ENCODE assay signal across 22 cellular contexts in the genomic region with DNA sequence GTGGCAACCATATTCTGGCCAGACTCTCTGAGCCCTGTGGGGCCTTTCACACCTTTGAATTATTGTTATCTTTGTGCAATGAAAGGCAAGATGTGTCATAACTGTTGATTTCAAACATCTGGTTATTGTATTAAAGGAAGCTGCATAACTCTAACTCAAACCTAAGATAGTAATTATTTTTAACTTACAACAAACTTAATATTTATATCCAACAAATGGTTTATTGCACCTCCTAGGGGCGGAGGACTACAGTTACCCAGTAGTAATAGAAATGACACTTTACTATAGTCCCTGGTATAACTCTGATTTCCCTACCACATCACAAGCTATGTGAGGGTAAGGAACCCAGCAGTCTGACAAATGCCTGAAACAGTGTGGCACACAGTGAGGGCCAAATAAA.
"Had no signal": no experiment of that assay in that cellular context is flagged by ENCODE, and none has a peak within 500 bp of the region (broad histone marks: within the 10 kb centered on the region; RNA-seq: fewer than 3 reads in every experiment).

No MANE protein-coding gene starts in this region.

- H3K4me3 Mint-ChIP-seq: activated CD4-positive, alpha-beta T cell treated with anti-CD3 and anti-CD28 coated beads, Interleukin-2, amount 10 ng/mL, durations not matched to agents 7 days and 5 days; activated CD8-positive, alpha-beta memory T cell treated with anti-CD3 and anti-CD28 coated beads, Interleukin-2, amount 10 ng/mL, durations not matched to agents 7 days and 5 days; activated CD8-positive, alpha-beta T cell treated with anti-CD3 and anti-CD28 coated beads for 36 hours; activated naive CD4-positive, alpha-beta T cell treated with anti-CD3 and anti-CD28 coated beads, Interleukin-2, amount 10 ng/mL, durations not matched to agents 7 days and 5 days; brain; naive thymus-derived CD8-positive, alpha-beta T cell; stimulated activated naive B cell treated with anti-CD40 and anti-IgM and Interleukin-4, amounts not matched to agents 10 μg/mL and 1 μg/mL and 100 μg/mL, for 72 hours; T-helper 1 cell treated with Interleukin-12 subunit alpha and Interleukin-12 subunit beta and Interleukin-4 antibody, amounts not matched to agents 30 μg/mL and 1 μg/mL, for 36 hours had no signal

- H3K4me3 ChIP-seq: lower lobe of right lung, transverse colon, uterus had no signal

- H3K27ac ChIP-seq: lower lobe of right lung, transverse colon, uterus had no signal

- H3K27me3 Mint-ChIP-seq: activated CD4-positive, alpha-beta T cell treated with anti-CD3 and anti-CD28 coated beads, Interleukin-2, amount 10 ng/mL, durations not matched to agents 7 days and 5 days; activated CD8-positive, alpha-beta memory T cell treated with anti-CD3 and anti-CD28 coated beads, Interleukin-2, amount 10 ng/mL, durations not matched to agents 7 days and 5 days; activated CD8-positive, alpha-beta T cell treated with anti-CD3 and anti-CD28 coated beads for 36 hours; activated naive CD4-positive, alpha-beta T cell treated with anti-CD3 and anti-CD28 coated beads, Interleukin-2, amount 10 ng/mL, durations not matched to agents 7 days and 5 days; brain; naive thymus-derived CD8-positive, alpha-beta T cell had no signal

- H3K36me3 Mint-ChIP-seq: activated CD8-positive, alpha-beta memory T cell treated with anti-CD3 and anti-CD28 coated beads, Interleukin-2, amount 10 ng/mL, durations not matched to agents 7 days and 5 days; activated naive CD4-positive, alpha-beta T cell treated with anti-CD3 and anti-CD28 coated beads, Interleukin-2, amount 10 ng/mL, durations not matched to agents 7 days and 5 days; brain; naive thymus-derived CD8-positive, alpha-beta T cell; stimulated activated naive B cell treated with anti-CD40 and anti-IgM and Interleukin-4, amounts not matched to agents 10 μg/mL and 1 μg/mL and 100 μg/mL, for 72 hours had no signal

- H3K9me3 ChIP-seq: lower lobe of right lung, transverse colon, uterus had no signal

- DNase-seq: activated CD4-positive, alpha-beta T cell treated with anti-CD3 and anti-CD28 coated beads, Interleukin-2, amount 10 ng/mL, durations not matched to agents 7 days and 5 days; activated CD8-positive, alpha-beta memory T cell treated with anti-CD3 and anti-CD28 coated beads, Interleukin-2, amount 10 ng/mL, durations not matched to agents 7 days and 5 days; activated CD8-positive, alpha-beta T cell treated with anti-CD3 and anti-CD28 coated beads for 36 hours; activated effector memory CD4-positive, alpha-beta T cell treated with anti-CD3 and anti-CD28 coated beads, Interleukin-2, amount 50 U/mL, for 16 hours; activated naive CD4-positive, alpha-beta T cell treated with anti-CD3 and anti-CD28 coated beads, Interleukin-2, amount 10 ng/mL, durations not matched to agents 7 days and 5 days; activated T-cell treated with anti-CD3 and anti-CD28 coated beads for 4 hours; dermis blood vessel endothelial cell; effector memory CD4-positive, alpha-beta T cell; islet precursor cell; left colon; lower lobe of right lung; naive thymus-derived CD8-positive, alpha-beta T cell; retina; stimulated activated CD4-positive, alpha-beta T cell treated with anti-CD3 and anti-CD28 coated beads, Interleukin-2, amount 100 ng/mL, for 48 hours; stimulated activated CD8-positive, alpha-beta memory T cell treated with anti-CD3 and anti-CD28 coated beads, Interleukin-4, amount 100 ng/mL, for 48 hours; stimulated activated naive B cell treated with anti-CD40 and anti-IgM and Interleukin-4, amounts not matched to agents 10 μg/mL and 1 μg/mL and 100 μg/mL, for 72 hours; transverse colon; uterus had no signal

- H3K9me3 Mint-ChIP-seq: activated CD4-positive, alpha-beta T cell treated with anti-CD3 and anti-CD28 coated beads, Interleukin-2, amount 10 ng/mL, durations not matched to agents 7 days and 5 days; activated CD8-positive, alpha-beta T cell treated with anti-CD3 and anti-CD28 coated beads for 36 hours; activated naive CD4-positive, alpha-beta T cell treated with anti-CD3 and anti-CD28 coated beads, Interleukin-2, amount 10 ng/mL, durations not matched to agents 7 days and 5 days; brain; naive thymus-derived CD8-positive, alpha-beta T cell; stimulated activated naive B cell treated with anti-CD40 and anti-IgM and Interleukin-4, amounts not matched to agents 10 μg/mL and 1 μg/mL and 100 μg/mL, for 72 hours; T-helper 1 cell treated with Interleukin-12 subunit alpha and Interleukin-12 subunit beta and Interleukin-4 antibody, amounts not matched to agents 30 μg/mL and 1 μg/mL, for 36 hours had no signal

- H3K36me3 ChIP-seq: lower lobe of right lung, transverse colon, uterus had no signal

- H3K4me1 ChIP-seq: lower lobe of right lung, transverse colon, uterus had no signal

- H3K27me3 ChIP-seq: transverse colon, uterus had no signal

- ATAC-seq: activated CD4-positive, CD25-positive, alpha-beta regulatory T cell treated with anti-CD3 and anti-CD28 coated beads, Interleukin-2, amount 50 U/mL, for 24 hours; activated CD8-positive, alpha-beta memory T cell treated with anti-CD3 and anti-CD28 coated beads, Interleukin-2, amount 10 ng/mL, durations not matched to agents 7 days and 5 days; activated CD8-positive, alpha-beta T cell treated with anti-CD3 and anti-CD28 coated beads for 36 hours; esophagus mucosa; left colon; lower lobe of right lung; naive thymus-derived CD8-positive, alpha-beta T cell; stimulated activated naive B cell treated with anti-CD40 and anti-IgM and Interleukin-4, amounts not matched to agents 10 μg/mL and 1 μg/mL and 100 μg/mL, for 72 hours had no signal

- H3K4me1 Mint-ChIP-seq: activated CD4-positive, alpha-beta T cell treated with anti-CD3 and anti-CD28 coated beads, Interleukin-2, amount 10 ng/mL, durations not matched to agents 7 days and 5 days; activated CD8-positive, alpha-beta memory T cell treated with anti-CD3 and anti-CD28 coated beads, Interleukin-2, amount 10 ng/mL, durations not matched to agents 7 days and 5 days; activated naive CD4-positive, alpha-beta T cell treated with anti-CD3 and anti-CD28 coated beads, Interleukin-2, amount 10 ng/mL, durations not matched to agents 7 days and 5 days; brain; stimulated activated naive B cell treated with anti-CD40 and anti-IgM and Interleukin-4, amounts not matched to agents 10 μg/mL and 1 μg/mL and 100 μg/mL, for 72 hours had no signal

- H3K27ac Mint-ChIP-seq: activated CD4-positive, alpha-beta T cell treated with anti-CD3 and anti-CD28 coated beads, Interleukin-2, amount 10 ng/mL, durations not matched to agents 7 days and 5 days; activated CD8-positive, alpha-beta memory T cell treated with anti-CD3 and anti-CD28 coated beads, Interleukin-2, amount 10 ng/mL, durations not matched to agents 7 days and 5 days; activated CD8-positive, alpha-beta T cell treated with anti-CD3 and anti-CD28 coated beads for 36 hours; activated naive CD4-positive, alpha-beta T cell treated with anti-CD3 and anti-CD28 coated beads, Interleukin-2, amount 10 ng/mL, durations not matched to agents 7 days and 5 days; brain; stimulated activated naive B cell treated with anti-CD40 and anti-IgM and Interleukin-4, amounts not matched to agents 10 μg/mL and 1 μg/mL and 100 μg/mL, for 72 hours; T-helper 1 cell treated with Interleukin-12 subunit alpha and Interleukin-12 subunit beta and Interleukin-4 antibody, amounts not matched to agents 30 μg/mL and 1 μg/mL, for 36 hours had no signal
